In the genomic region with DNA sequence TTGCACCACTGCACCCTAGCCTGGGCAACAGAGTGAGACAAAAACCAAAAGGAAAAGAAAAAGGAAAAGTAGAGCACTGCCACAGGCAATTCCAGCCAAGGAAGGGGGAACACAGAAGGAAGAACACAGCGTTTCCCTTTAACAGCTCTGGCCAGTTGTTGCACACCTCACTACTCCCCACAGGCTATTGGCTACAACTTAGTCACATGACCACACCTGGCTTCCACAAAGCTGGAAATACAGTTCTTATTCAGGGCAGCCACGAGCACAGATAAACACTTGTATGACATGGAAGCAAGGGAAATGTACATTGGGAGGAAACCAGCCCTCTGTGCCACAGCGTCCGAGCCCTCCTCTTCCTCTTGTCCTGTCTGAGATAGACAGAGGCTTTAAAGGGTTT, we compare ENCODE assay signal across 24 cellular contexts.
A peak's percentile ranks its signal among the peaks of the same experiment; 100 is the strongest.
DNase-seq lines count a peak whose midpoint lies in the region; ATAC-seq, FAIRE-seq and TF ChIP-seq lines count a peak whose summit lies in the region.
"Had no signal": no experiment of that assay in that cellular context is flagged by ENCODE, and none has a peak within 500 bp of the region (broad histone marks: within the 10 kb centered on the region; RNA-seq: fewer than 3 reads in every experiment).

No MANE protein-coding gene starts in this region.

- SMC1A ChIA-PET in GM12878 (lab: Charles Lee; ENCODE audit: uncharacterized antibody, unreplicated experiment), result no interaction called here

- CTCF ChIA-PET in GM12878 (lab: Yijun Ruan, JAX), result no interaction called here

- H3K4me1 ChIP-seq in GM12878 (ENCODE audit: control insufficient read depth, insufficient read depth, low read length) (no peaks in the 10 kb centered on the region), mucosa of descending colon (ENCODE audit: low read depth) (no peaks in the 10 kb centered on the region)
- H3K4me1 ChIP-seq: SJSA1 had no signal

- FAIRE-seq in GM12891 (lab: Jason Lieb, UNC), result peak; percentile 9
- FAIRE-seq in GM12878 (lab: Jason Lieb, UNC), result no peak
- FAIRE-seq: A204.1, G401.6, RCC 7860 had no signal

- H3K4me3 ChIP-seq in GM12878, result no peak overlapping the region
- H3K4me3 ChIP-seq in mucosa of descending colon, result no peak overlapping the region
- H3K4me3 ChIP-seq: GM23338, MG63, SJSA1 had no signal

- POLR2A ChIA-PET in GM12878 (lab: Charles Lee), result no interaction called here

- in situ Hi-C loops in GM12878 (cut with MboI), result no loop called here

- TF ChIP-seq RAD21 in GM12878 (IDR thresholded peaks at IDR 0.05; ENCODE audit: insufficient read depth, low read depth, low read length), result no peak

- no peak overlapping the region for H3K4me2 ChIP-seq in GM12878 (ENCODE audit: control insufficient read depth, insufficient read depth)
- H3K4me2 ChIP-seq: GM23338 had no signal

- H4K20me1 ChIP-seq in GM12878 (ENCODE audit: control insufficient read depth, insufficient read depth), result no peaks in the 10 kb centered on the region

- intact Hi-C loops in GM12878 (cut with micrococcal nuclease; ENCODE audit: unreplicated experiment) (no loop called here), mucosa of descending colon (cut with DNase I, micrococcal nuclease) (no loop called here)

- no peak overlapping the region for H3K27ac ChIP-seq in GM12878 (ENCODE audit: control insufficient read depth, insufficient read depth)
- H3K27ac ChIP-seq: C4-2B, SJSA1 had no signal

- no peaks in the 10 kb centered on the region for H3K27me3 ChIP-seq in GM12878 (replicated peaks in 1 of 2; ENCODE audit: control insufficient read depth in 2 of 2, insufficient read depth in 2 of 2, low read length in 1 of 2)
- H3K27me3 ChIP-seq: SJSA1 had no signal

- 57% methylated on average over 4 of the region's 4 CpGs for WGBS in GM12878 (ENCODE audit: insufficient coverage, insufficient replicate concordance, low lambda C conversion rate, missing lambda C conversion rate)

- no peak overlapping the region for H2AFZ ChIP-seq in GM12878 (ENCODE audit: control insufficient read depth, low read depth, low read length)
- H2AFZ ChIP-seq: GM23338 had no signal

- TF ChIP-seq CTCF in GM12878 (IDR thresholded peaks at IDR 0.05 in 2 of 3, conservative IDR thresholded peaks at IDR 0.05 in 1 of 3; ENCODE audit: control insufficient read depth in 2 of 3, extremely low read depth in 1 of 3, insufficient read depth in 1 of 3, low read depth in 3 of 3, low read length in 3 of 3) (no peak), mucosa of descending colon (IDR thresholded peaks at IDR 0.05) (no peak)

- no TSS peak for BruUV-seq in GM12878 (replicated peaks; lab: Mats Ljungman, UMichigan)

- H3K9me3 ChIP-seq in GM12878 (replicated peaks; ENCODE audit: control insufficient read depth, insufficient read depth, low read length), result no peaks in the 10 kb centered on the region
- H3K9me3 ChIP-seq in mucosa of descending colon, result no peaks in the 10 kb centered on the region
- H3K9me3 ChIP-seq: MG63, SJSA1 had no signal

- H3K9ac ChIP-seq in GM12878 (ENCODE audit: control insufficient read depth, insufficient read depth, low read length), result no peak overlapping the region

- H3K36me3 ChIP-seq in GM12878 (ENCODE audit: control insufficient read depth in 2 of 2, insufficient read depth in 2 of 2, low read length in 1 of 2), result no peaks in the 10 kb centered on the region
- H3K36me3 ChIP-seq in mucosa of descending colon (ENCODE audit: low read depth), result no peaks in the 10 kb centered on the region
- H3K36me3 ChIP-seq: MG63, SJSA1 had no signal

- TF ChIP-seq EP300 in GM12878 (IDR thresholded peaks at IDR 0.05; ENCODE audit: borderline replicate concordance in 1 of 2, control insufficient read depth in 1 of 2, low read depth in 2 of 2, low read length in 2 of 2), result no peak

- H3K79me2 ChIP-seq in GM12878 (ENCODE audit: control insufficient read depth, insufficient read depth, low read length), result no peaks in the 10 kb centered on the region

- no peak for ATAC-seq in GM12878
- ATAC-seq in mucosa of descending colon, result peak; percentile 63
- no peak for ATAC-seq in SK-N-SH treated with all-trans-retinoic acid at 6 μM for 48 hours
- ATAC-seq in HG03095 (IDR thresholded peaks at IDR 0.05; ENCODE audit: unreplicated experiment), result no peak
- ATAC-seq: GM23338, Right ventricle myocardium inferior had no signal

- TF ChIP-seq POLR2A in GM12891 (IDR thresholded peaks at IDR 0.05; ENCODE audit: low read depth, low read length), result no peak
- TF ChIP-seq POLR2A in GM12878 (IDR thresholded peaks at IDR 0.05; ENCODE audit: low read depth, low read length), result no peak

- RAD21 ChIA-PET in GM12878 (lab: Charles Lee; ENCODE audit: unreplicated experiment), result interaction anchor here (1.0 kb wide), 1 partner anchor 393 kb away, joined by 3 read pairs; no protein-coding TSS in a partner anchor

- DNase-seq in GM12891 (ENCODE audit: insufficient read length, low spot score) (no peak), NCI-H69 (lab: John Stamatoyannopoulos, UW) (peak; percentile 18), GM12878 (ENCODE audit: low read depth, low spot score) (no peak), mucosa of descending colon (no peak)
- DNase-seq in stimulated activated CD4-positive, alpha-beta T cell treated with anti-CD3 and anti-CD28 coated beads, Interleukin-1b, Interleukin-23, amount 100 ng/mL, for 48 hours, result no peak
- DNase-seq: CD8-positive, alpha-beta memory T cell; HCEC 1CT; Kasumi-1; MG63; NCI-H1092; NCI-H1436; NCI-H1930; NCI-H345; NCI-H524; NCI-H82 had no signal

TF ChIP-seq in GM12891, 5 proteins besides CTCF, POLR2A, EP300 and RAD21:
- TF ChIP-seq PAX5 (IDR thresholded peaks at IDR 0.05; ENCODE audit: insufficient read depth, low read length, severe bottlenecking) (no peak), TAF1 (IDR thresholded peaks at IDR 0.05; ENCODE audit: low read depth, low read length) (no peak), SPI1 (IDR thresholded peaks at IDR 0.05; ENCODE audit: low read depth, low read length) (no peak), POLR2AphosphoS5 (IDR thresholded peaks at IDR 0.05; ENCODE audit: low read depth, low read length) (no peak), POU2F2 (IDR thresholded peaks at IDR 0.05; ENCODE audit: low read depth, low read length) (no peak)

TF ChIP-seq in GM12878, 131 proteins besides CTCF, POLR2A, EP300 and RAD21 (continues in another document):
- TF ChIP-seq, protein P1, sequence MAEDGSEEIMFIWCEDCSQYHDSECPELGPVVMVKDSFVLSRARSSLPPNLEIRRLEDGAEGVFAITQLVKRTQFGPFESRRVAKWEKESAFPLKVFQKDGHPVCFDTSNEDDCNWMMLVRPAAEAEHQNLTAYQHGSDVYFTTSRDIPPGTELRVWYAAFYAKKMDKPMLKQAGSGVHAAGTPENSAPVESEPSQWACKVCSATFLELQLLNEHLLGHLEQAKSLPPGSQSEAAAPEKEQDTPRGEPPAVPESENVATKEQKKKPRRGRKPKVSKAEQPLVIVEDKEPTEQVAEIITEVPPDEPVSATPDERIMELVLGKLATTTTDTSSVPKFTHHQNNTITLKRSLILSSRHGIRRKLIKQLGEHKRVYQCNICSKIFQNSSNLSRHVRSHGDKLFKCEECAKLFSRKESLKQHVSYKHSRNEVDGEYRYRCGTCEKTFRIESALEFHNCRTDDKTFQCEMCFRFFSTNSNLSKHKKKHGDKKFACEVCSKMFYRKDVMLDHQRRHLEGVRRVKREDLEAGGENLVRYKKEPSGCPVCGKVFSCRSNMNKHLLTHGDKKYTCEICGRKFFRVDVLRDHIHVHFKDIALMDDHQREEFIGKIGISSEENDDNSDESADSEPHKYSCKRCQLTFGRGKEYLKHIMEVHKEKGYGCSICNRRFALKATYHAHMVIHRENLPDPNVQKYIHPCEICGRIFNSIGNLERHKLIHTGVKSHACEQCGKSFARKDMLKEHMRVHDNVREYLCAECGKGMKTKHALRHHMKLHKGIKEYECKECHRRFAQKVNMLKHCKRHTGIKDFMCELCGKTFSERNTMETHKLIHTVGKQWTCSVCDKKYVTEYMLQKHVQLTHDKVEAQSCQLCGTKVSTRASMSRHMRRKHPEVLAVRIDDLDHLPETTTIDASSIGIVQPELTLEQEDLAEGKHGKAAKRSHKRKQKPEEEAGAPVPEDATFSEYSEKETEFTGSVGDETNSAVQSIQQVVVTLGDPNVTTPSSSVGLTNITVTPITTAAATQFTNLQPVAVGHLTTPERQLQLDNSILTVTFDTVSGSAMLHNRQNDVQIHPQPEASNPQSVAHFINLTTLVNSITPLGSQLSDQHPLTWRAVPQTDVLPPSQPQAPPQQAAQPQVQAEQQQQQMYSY (CRISPR knock-in tag; IDR thresholded peaks at IDR 0.05), result no peak

TF ChIP-seq in SK-N-SH treated with all-trans-retinoic acid at 6 μM for 48 hours, 23 proteins besides CTCF, POLR2A, EP300 and RAD21 (continues in another document):
- TF ChIP-seq ZNF565 (CRISPR knock-in tag; conservative IDR thresholded peaks at IDR 0.05; ENCODE audit: low read depth) (no peak), TCF4 (CRISPR knock-in tag; IDR thresholded peaks at IDR 0.05; ENCODE audit: borderline replicate concordance) (no peak), BACH2 (CRISPR knock-in tag; IDR thresholded peaks at IDR 0.05; ENCODE audit: borderline replicate concordance) (no peak), GLIS3 (CRISPR knock-in tag; IDR thresholded peaks at IDR 0.05) (no peak), CSDC2 (CRISPR knock-in tag; IDR thresholded peaks at IDR 0.05) (no peak), RARB (CRISPR knock-in tag; IDR thresholded peaks at IDR 0.05) (no peak), OSR1 (CRISPR knock-in tag; IDR thresholded peaks at IDR 0.05) (no peak)
- TF ChIP-seq, protein P2, sequence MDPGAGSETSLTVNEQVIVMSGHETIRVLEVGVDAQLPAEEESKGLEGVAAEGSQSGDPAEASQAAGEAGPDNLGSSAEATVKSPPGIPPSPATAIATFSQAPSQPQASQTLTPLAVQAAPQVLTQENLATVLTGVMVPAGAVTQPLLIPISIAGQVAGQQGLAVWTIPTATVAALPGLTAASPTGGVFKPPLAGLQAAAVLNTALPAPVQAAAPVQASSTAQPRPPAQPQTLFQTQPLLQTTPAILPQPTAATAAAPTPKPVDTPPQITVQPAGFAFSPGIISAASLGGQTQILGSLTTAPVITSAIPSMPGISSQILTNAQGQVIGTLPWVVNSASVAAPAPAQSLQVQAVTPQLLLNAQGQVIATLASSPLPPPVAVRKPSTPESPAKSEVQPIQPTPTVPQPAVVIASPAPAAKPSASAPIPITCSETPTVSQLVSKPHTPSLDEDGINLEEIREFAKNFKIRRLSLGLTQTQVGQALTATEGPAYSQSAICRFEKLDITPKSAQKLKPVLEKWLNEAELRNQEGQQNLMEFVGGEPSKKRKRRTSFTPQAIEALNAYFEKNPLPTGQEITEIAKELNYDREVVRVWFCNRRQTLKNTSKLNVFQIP (CRISPR knock-in tag; IDR thresholded peaks at IDR 0.05; ENCODE audit: borderline replicate concordance, low read depth), result no peak
